In genomic region chr15:77059761-77060345, GRCh38 we compare ENCODE assay signal across 12 cellular contexts. TPM values are rescaled to one million over a fixed set of nuclear protein-coding genes. Genes with fewer than 3 reads are reported as not detected.
DNase-seq lines count a peak whose midpoint lies in the region; ATAC-seq lines count a peak whose summit lies in the region.
"Had no signal": no experiment of that assay in that cellular context is flagged by ENCODE, and none has a peak within 500 bp of the region (broad histone marks: within the 10 kb centered on the region; RNA-seq: fewer than 3 reads in every experiment).

No MANE protein-coding gene starts in this region.

- H3K4me3 Mint-ChIP-seq in activated T-helper 1 cell treated with anti-CD3 and anti-CD28 coated beads, Interleukin-12 subunit alpha, Interleukin-12 subunit beta, Interleukin-2, Interleukin-4 antibody, amounts not matched to agents 30 ng/mL and 10 ng/mL and 1 ng/mL, durations not matched to agents 14 hours and 24 hours and 36 hours, result no peak overlapping the region

- peak overlapping the region; percentile 53 for H3K4me3 ChIP-seq in ACC112 (ENCODE audit: low read depth, low read length)

- no peaks in the 10 kb centered on the region for H3K36me3 ChIP-seq in ACC112 (ENCODE audit: insufficient read depth, low read length)

- peaks cover 68% of the 10 kb centered on the region for H3K4me1 ChIP-seq in ACC112 (ENCODE audit: control insufficient read depth, insufficient read depth, low read length, unreplicated experiment)

- peaks cover 75% of the 10 kb centered on the region for H3K79me2 ChIP-seq in ACC112 (ENCODE audit: control insufficient read depth, insufficient read depth, low read length, unreplicated experiment)

- peaks cover 18% of the 10 kb centered on the region for H3K4me1 Mint-ChIP-seq in activated T-helper 1 cell treated with anti-CD3 and anti-CD28 coated beads, Interleukin-12 subunit alpha, Interleukin-12 subunit beta, Interleukin-2, Interleukin-4 antibody, amounts not matched to agents 30 ng/mL and 10 ng/mL and 1 ng/mL, durations not matched to agents 14 hours and 24 hours and 36 hours (ENCODE audit: low read depth)

- peak; percentile 62 for ATAC-seq in GM18867 (IDR thresholded peaks at IDR 0.05; ENCODE audit: unreplicated experiment)
- ATAC-seq in HG03159 (IDR thresholded peaks at IDR 0.05; ENCODE audit: unreplicated experiment), result peak; percentile 49
- ATAC-seq in HG02759 (IDR thresholded peaks at IDR 0.05; ENCODE audit: unreplicated experiment), result no peak
- ATAC-seq in HG03521 (IDR thresholded peaks at IDR 0.05; ENCODE audit: unreplicated experiment), result no peak

- intact Hi-C loops in activated T-helper 1 cell treated with anti-CD3 and anti-CD28 coated beads, Interleukin-12 subunit alpha, Interleukin-12 subunit beta, Interleukin-2, Interleukin-4 antibody, amounts not matched to agents 30 ng/mL and 10 ng/mL and 1 ng/mL, durations not matched to agents 14 hours and 24 hours and 36 hours (cut with micrococcal nuclease), result no loop called here

- peak; percentile 39 for DNase-seq in dermis blood vessel endothelial cell
- no peak for DNase-seq in T-helper 1 cell
- no peak for DNase-seq in activated T-helper 1 cell treated with anti-CD3 and anti-CD28 coated beads, Interleukin-12 subunit alpha, Interleukin-12 subunit beta, Interleukin-2, Interleukin-4 antibody, amounts not matched to agents 30 ng/mL and 10 ng/mL and 1 ng/mL, durations not matched to agents 14 hours and 24 hours and 36 hours (ENCODE audit: low spot score)
- DNase-seq: foreskin melanocyte, NCI-H524, T-helper 9 cell had no signal

- H2AFZ ChIP-seq in ACC112 (ENCODE audit: low read length, unreplicated experiment), result no peak overlapping the region

- no peak overlapping the region for H3K27ac Mint-ChIP-seq in activated T-helper 1 cell treated with anti-CD3 and anti-CD28 coated beads, Interleukin-12 subunit alpha, Interleukin-12 subunit beta, Interleukin-2, Interleukin-4 antibody, amounts not matched to agents 30 ng/mL and 10 ng/mL and 1 ng/mL, durations not matched to agents 14 hours and 24 hours and 36 hours

- no peaks in the 10 kb centered on the region for H3K27me3 ChIP-seq in ACC112 (ENCODE audit: insufficient read depth, low read length)

- H3K27ac ChIP-seq in ACC112 (ENCODE audit: low read depth, low read length), result peak overlapping the region; percentile 60; the same call in 1 of the 2 replicates
- H3K27ac ChIP-seq: C4-2B had no signal

- H3K9me3 Mint-ChIP-seq in activated T-helper 1 cell treated with anti-CD3 and anti-CD28 coated beads, Interleukin-12 subunit alpha, Interleukin-12 subunit beta, Interleukin-2, Interleukin-4 antibody, amounts not matched to agents 30 ng/mL and 10 ng/mL and 1 ng/mL, durations not matched to agents 14 hours and 24 hours and 36 hours, result no peaks in the 10 kb centered on the region

- peaks cover 6% of the 10 kb centered on the region for H3K36me3 Mint-ChIP-seq in activated T-helper 1 cell treated with anti-CD3 and anti-CD28 coated beads, Interleukin-12 subunit alpha, Interleukin-12 subunit beta, Interleukin-2, Interleukin-4 antibody, amounts not matched to agents 30 ng/mL and 10 ng/mL and 1 ng/mL, durations not matched to agents 14 hours and 24 hours and 36 hours (ENCODE audit: low read depth)

- H3K27me3 Mint-ChIP-seq in activated T-helper 1 cell treated with anti-CD3 and anti-CD28 coated beads, Interleukin-12 subunit alpha, Interleukin-12 subunit beta, Interleukin-2, Interleukin-4 antibody, amounts not matched to agents 30 ng/mL and 10 ng/mL and 1 ng/mL, durations not matched to agents 14 hours and 24 hours and 36 hours (ENCODE audit: insufficient read depth), result no peaks in the 10 kb centered on the region

RNA-seq across cellular contexts. Expression of gene TSPAN3, which starts 11.1 kb away (rescaled TPM):
- total RNA-seq in dermis blood vessel endothelial cell, result 242 and 265 TPM in 2 replicates
- 41.5 and 41.6 TPM in 2 replicates for total RNA-seq in activated T-helper 1 cell treated with anti-CD3 and anti-CD28 coated beads, Interleukin-12 subunit alpha, Interleukin-12 subunit beta, Interleukin-2, Interleukin-4 antibody, amounts not matched to agents 30 ng/mL and 10 ng/mL and 1 ng/mL, durations not matched to agents 14 hours and 24 hours and 36 hours

Comparison
In these comparisons a context has a peak if more than half of its experiments do, and no peak if none do; other contexts are left out.
1. ATAC-seq: peak in GM18867 (single experiment) and HG03159 (single experiment); none in HG02759 (single experiment) and HG03521 (single experiment).